In the genomic region with DNA sequence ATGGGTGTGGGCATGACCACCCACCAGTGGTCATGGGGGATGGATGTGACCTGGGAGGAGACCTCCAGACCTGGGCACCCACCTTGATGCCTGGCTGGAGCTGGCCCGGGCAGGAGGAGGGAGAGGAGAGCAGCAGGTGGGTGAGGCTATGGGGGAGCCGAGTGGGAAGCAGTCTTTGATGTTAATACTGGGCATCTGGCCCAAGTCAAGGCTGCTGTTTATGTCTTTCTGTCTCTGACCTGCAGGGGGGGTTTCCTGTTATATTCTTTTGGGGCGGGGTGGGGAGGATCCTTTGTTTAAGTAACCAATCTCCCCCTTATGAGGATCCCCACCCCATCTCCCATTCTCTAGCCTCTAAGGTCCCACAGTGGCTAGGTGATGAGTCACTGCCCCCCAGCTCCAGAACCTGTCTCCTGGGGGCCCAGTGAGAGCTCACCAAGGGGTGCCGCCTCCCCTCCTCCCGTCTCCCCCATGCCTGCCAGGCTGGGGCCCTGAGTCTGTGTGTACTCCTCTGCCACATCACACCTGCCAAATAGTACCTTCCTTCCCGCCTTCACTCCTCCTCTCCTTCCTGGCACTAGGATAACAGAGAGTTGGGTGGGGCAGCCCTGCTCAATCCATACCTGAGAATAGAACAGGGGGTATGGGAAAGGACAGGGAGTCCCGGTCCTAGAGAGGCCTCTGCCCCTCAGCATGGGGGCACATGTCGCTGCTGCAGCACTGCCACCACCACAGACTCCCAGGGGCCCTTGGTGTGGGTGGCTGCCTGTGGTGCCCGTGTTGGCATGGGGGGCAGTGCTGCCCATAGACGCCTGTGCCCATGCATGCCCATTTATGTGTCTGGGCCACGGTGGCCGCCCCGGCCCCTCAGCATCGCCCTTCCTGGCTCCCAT, we compare ENCODE assay signal across 8 cellular contexts. TPM values are rescaled to one million over a fixed set of nuclear protein-coding genes. Genes with fewer than 3 reads are reported as not detected.
DNase-seq lines count a peak whose midpoint lies in the region; ATAC-seq and TF ChIP-seq lines count a peak whose summit lies in the region.

No MANE protein-coding gene starts in this region.

- peak overlapping the region; percentile 91 to 99 (median 99) for H3K27ac ChIP-seq in esophagus muscularis mucosa (replicated peaks in 1 of 4)

- peak overlapping the region; percentile 74 for H3K27ac Mint-ChIP-seq in activated CD8-positive, alpha-beta T cell treated with anti-CD3 and anti-CD28 coated beads, Interleukin-2, amount 10 ng/mL, durations not matched to agents 7 days and 5 days

- H3K36me3 Mint-ChIP-seq in activated CD8-positive, alpha-beta T cell treated with anti-CD3 and anti-CD28 coated beads, Interleukin-2, amount 10 ng/mL, durations not matched to agents 7 days and 5 days (ENCODE audit: low read depth) = no peaks in the 10 kb centered on the region

- H3K27me3 ChIP-seq in esophagus muscularis mucosa = no peaks in the 10 kb centered on the region

- peak; percentile 26 to 52 (median 28) for TF ChIP-seq CTCF in esophagus muscularis mucosa (IDR thresholded peaks at IDR 0.05)

- CTCF ChIA-PET in activated CD8-positive, alpha-beta T cell treated with anti-CD3 and anti-CD28 coated beads, Interleukin-2, amount 10 ng/mL, durations not matched to agents 7 days and 5 days (lab: Charles Lee) = interaction anchor here (0.6 to 7.9 kb wide), 13 partner anchors 9 to 446 kb away, joined by 3 to 93 read pairs (median 4); a partner anchor contains a TSS

- H3K4me1 ChIP-seq in esophagus muscularis mucosa = peaks cover 92 to 100% (median 100%) of the 10 kb centered on the region in 4 donors

- no peaks in the 10 kb centered on the region for H3K9me3 ChIP-seq in esophagus muscularis mucosa

- POLR2A ChIA-PET in activated CD8-positive, alpha-beta T cell treated with anti-CD3 and anti-CD28 coated beads, Interleukin-2, amount 10 ng/mL, durations not matched to agents 7 days and 5 days (lab: Charles Lee) = interaction anchor here (0.8 to 2.1 kb wide), 4 partner anchors 15 to 41 kb away, joined by 3 to 11 read pairs (median 6); a partner anchor contains a TSS

- peak overlapping the region; percentile 39 to 50 (median 46) for H3K4me3 ChIP-seq in esophagus muscularis mucosa

- no peaks in the 10 kb centered on the region for H3K9me3 Mint-ChIP-seq in activated CD8-positive, alpha-beta T cell treated with anti-CD3 and anti-CD28 coated beads, Interleukin-2, amount 10 ng/mL, durations not matched to agents 7 days and 5 days (ENCODE audit: insufficient read depth)

- peaks cover 5 to 12% (median 7%) of the 10 kb centered on the region in 4 donors for H3K36me3 ChIP-seq in esophagus muscularis mucosa

- ATAC-seq in activated CD8-positive, alpha-beta T cell treated with anti-CD3 and anti-CD28 coated beads, Interleukin-2, amount 10 ng/mL, durations not matched to agents 7 days and 5 days = peak; percentile 43
- ATAC-seq in GM18519 (IDR thresholded peaks at IDR 0.05; ENCODE audit: low FRiP score, unreplicated experiment) (no peak), HG02852 (IDR thresholded peaks at IDR 0.05; ENCODE audit: unreplicated experiment) (no peak)

- peak overlapping the region; percentile 60 for H3K4me3 Mint-ChIP-seq in activated CD8-positive, alpha-beta T cell treated with anti-CD3 and anti-CD28 coated beads, Interleukin-2, amount 10 ng/mL, durations not matched to agents 7 days and 5 days

- TF ChIP-seq POLR2A in esophagus muscularis mucosa (IDR thresholded peaks at IDR 0.05; ENCODE audit: low read depth) = no peak

- intact Hi-C loops in esophagus muscularis mucosa (cut with DNase I) = loop anchor here (5.0 kb wide), 1 partner anchor 37 kb away; no protein-coding TSS in a partner anchor

- WGBS in esophagus muscularis mucosa = 12% methylated on average over 7 of the region's 14 CpGs

- peaks cover 42% of the 10 kb centered on the region for H3K4me1 Mint-ChIP-seq in activated CD8-positive, alpha-beta T cell treated with anti-CD3 and anti-CD28 coated beads, Interleukin-2, amount 10 ng/mL, durations not matched to agents 7 days and 5 days (ENCODE audit: low read depth)

- TF ChIP-seq EP300 in esophagus muscularis mucosa (IDR thresholded peaks at IDR 0.05) = no peak

- DNase-seq in DMS79 treated with DMSO at 0.1 percent for 48 hours (lab: John Stamatoyannopoulos, UW) = peak; percentile 44
- no peak for DNase-seq in DMS79 (lab: John Stamatoyannopoulos, UW)
- DNase-seq in NCI-H1417 treated with DMSO at 0.1 percent for 48 hours (lab: John Stamatoyannopoulos, UW) = peak; percentile 45
- peak; percentile 58 for DNase-seq in activated CD8-positive, alpha-beta T cell treated with anti-CD3 and anti-CD28 coated beads, Interleukin-2, amount 10 ng/mL, durations not matched to agents 7 days and 5 days
- DNase-seq in esophagus muscularis mucosa (ENCODE audit: extremely low spot score) = no peak
- peak; percentile 54 for DNase-seq in pons (ENCODE audit: low spot score)

- no peaks in the 10 kb centered on the region for H3K27me3 Mint-ChIP-seq in activated CD8-positive, alpha-beta T cell treated with anti-CD3 and anti-CD28 coated beads, Interleukin-2, amount 10 ng/mL, durations not matched to agents 7 days and 5 days (ENCODE audit: low read depth)

RNA-seq across cellular contexts. Expression of a gene that starts 7.2 kb away (rescaled TPM):
- 1 to 10 TPM; 8.7 to 9.7 TPM for total RNA-seq in activated CD8-positive, alpha-beta T cell treated with anti-CD3 and anti-CD28 coated beads, Interleukin-2, amount 10 ng/mL, durations not matched to agents 7 days and 5 days
- 100 to 1,000 TPM in 2 of 4 donors, 10 to 100 TPM in 2; 69.7 to 112 (median 85.2) TPM for total RNA-seq in esophagus muscularis mucosa

RNA-seq across cellular contexts. Expression of a gene that starts 15.8 kb away (rescaled TPM):
- total RNA-seq in activated CD8-positive, alpha-beta T cell treated with anti-CD3 and anti-CD28 coated beads, Interleukin-2, amount 10 ng/mL, durations not matched to agents 7 days and 5 days = 10 to 100 TPM; 93.4 to 96.7 TPM
- 10 to 100 TPM; 33.6 to 43.6 (median 37.4) TPM for total RNA-seq in esophagus muscularis mucosa

RNA-seq across cellular contexts. Expression of a gene that starts 30.4 kb away (rescaled TPM):
- total RNA-seq in activated CD8-positive, alpha-beta T cell treated with anti-CD3 and anti-CD28 coated beads, Interleukin-2, amount 10 ng/mL, durations not matched to agents 7 days and 5 days = 1 to 10 TPM; 4.1 to 4.9 TPM
- total RNA-seq in esophagus muscularis mucosa = 10 to 100 TPM in 3 of 4 donors, 1 to 10 TPM in 1; 6.1 to 24.2 (median 14.5) TPM

RNA-seq across cellular contexts. Expression of a gene that starts 51.8 kb away (rescaled TPM):
- total RNA-seq in activated CD8-positive, alpha-beta T cell treated with anti-CD3 and anti-CD28 coated beads, Interleukin-2, amount 10 ng/mL, durations not matched to agents 7 days and 5 days = 10 to 100 TPM; 80.5 to 83.2 TPM
- total RNA-seq in esophagus muscularis mucosa = 10 to 100 TPM; 64.1 to 86.8 (median 72.2) TPM

RNA-seq across cellular contexts. Expression of a gene that starts 54.8 kb away (rescaled TPM):
- not detected for total RNA-seq in activated CD8-positive, alpha-beta T cell treated with anti-CD3 and anti-CD28 coated beads, Interleukin-2, amount 10 ng/mL, durations not matched to agents 7 days and 5 days
- total RNA-seq in esophagus muscularis mucosa = 10 to 100 TPM in 1 of 4 donors, under 1 TPM in 3; 0.32 to 19.4 (median 0.58) TPM

Comparison
In these comparisons a context has a peak if more than half of its experiments do, and no peak if none do; other contexts are left out.
1. DNase-seq: peak in DMS79 treated with DMSO at 0.1 percent for 48 hours (single experiment), NCI-H1417 treated with DMSO at 0.1 percent for 48 hours (single experiment), activated CD8-positive, alpha-beta T cell treated with anti-CD3 and anti-CD28 coated beads, Interleukin-2, amount 10 ng/mL, durations not matched to agents 7 days and 5 days (single experiment) and pons (single experiment); none in DMS79 (single experiment) and esophagus muscularis mucosa (single experiment).
2. RNA of a gene that starts 7.2 kb away (total RNA-seq): 69.7 to 112 TPM in esophagus muscularis mucosa; 8.7 to 9.7 TPM in activated CD8-positive, alpha-beta T cell treated with anti-CD3 and anti-CD28 coated beads, Interleukin-2, amount 10 ng/mL, durations not matched to agents 7 days and 5 days; every median in the first group is over 4 times any median in the second.